ENCODE assay signal across 8 cellular contexts in genomic region chr12:124697722-124698121, GRCh38.
A peak's percentile ranks its signal among the peaks of the same experiment; 100 is the strongest.
DNase-seq lines count a peak whose midpoint lies in the region; ATAC-seq and TF ChIP-seq lines count a peak whose summit lies in the region.
"Not testable (repeated sequence)": the region's sequence is repeated elsewhere in the genome, so short reads cannot be mapped to it uniquely, and the experiment has no call there.

No MANE protein-coding gene starts in this region.

- H3K27me3 ChIP-seq in GM23248 (replicated peaks; ENCODE audit: insufficient read depth); ascending aorta; left ventricle myocardium inferior (ENCODE audit: low read depth); left lung; stomach; tibial artery: not testable (repeated sequence)
- H3K27me3 ChIP-seq in osteoblast (ENCODE audit: insufficient read depth, low read length), result peaks cover 35% of the 10 kb centered on the region

- DNase-seq in GM23248; coronary artery (ENCODE audit: low spot score); left ventricle myocardium inferior; left lung; osteoblast (ENCODE audit: insufficient read length, low spot score, missing footprints); stomach: not testable (repeated sequence)
- DNase-seq in ascending aorta (ENCODE audit: low spot score in 2 of 2) (peak in 1 of 2 donors; percentile 75), tibial artery (peak; percentile 67 to 82)

- TF ChIP-seq EP300 in stomach (IDR thresholded peaks at IDR 0.05), result not testable (repeated sequence)

- H3K9me2 ChIP-seq in GM23248 (ENCODE audit: insufficient read depth), result not testable (repeated sequence)

- not testable (repeated sequence) for ATAC-seq in left lung

- not testable (repeated sequence) for H3K79me2 ChIP-seq in GM23248 (ENCODE audit: insufficient read depth); osteoblast (ENCODE audit: insufficient read depth, low read length)

- not testable (repeated sequence) for H3K4me3 ChIP-seq in GM23248; ascending aorta; coronary artery; left ventricle myocardium inferior; left lung; osteoblast (ENCODE audit: insufficient read depth, low read length); stomach; tibial artery

- not testable (repeated sequence) for H3K4me2 ChIP-seq in GM23248 (ENCODE audit: unreplicated experiment)
- peak overlapping the region; percentile 39 for H3K4me2 ChIP-seq in osteoblast (ENCODE audit: insufficient read depth, low read length)

- in situ Hi-C loops in GM23248 (cut with MboI), result not testable (repeated sequence)

- H3K9ac ChIP-seq in GM23248, result not testable (repeated sequence)

- H3K36me3 ChIP-seq in GM23248 (ENCODE audit: low read depth); ascending aorta; left ventricle myocardium inferior; left lung; osteoblast (ENCODE audit: insufficient read depth, low read length); stomach; tibial artery: not testable (repeated sequence)

- peaks cover 13% of the 10 kb centered on the region for H3F3A ChIP-seq in GM23248 (ENCODE audit: insufficient read depth)

- H4K20me1 ChIP-seq in GM23248 (ENCODE audit: insufficient read depth); osteoblast (ENCODE audit: insufficient read depth, low read length): not testable (repeated sequence)

- not testable (repeated sequence) for H3K9me3 ChIP-seq in GM23248 (ENCODE audit: low read depth); ascending aorta; left ventricle myocardium inferior (replicated peaks); left lung; osteoblast (ENCODE audit: low read depth, low read length); stomach; tibial artery

- WGBS in GM23248 (ENCODE audit: low coverage in 1 of 2, low lambda C conversion rate in 2 of 2, missing lambda C conversion rate in 2 of 2), 2 experiments, result 88 to 89% methylated on average over 11 of the region's 11 CpGs
- WGBS in stomach, 5 donors, result 43 to 68% (median 55%) methylated on average over 5 to 11 of the region's 11 CpGs

- intact Hi-C loops in ascending aorta (cut with DNase I), result loop anchor here (5.0 kb wide), 2 partner anchors 50 to 70 kb away; no protein-coding TSS in a partner anchor
- intact Hi-C loops in left ventricle myocardium inferior (cut with micrococcal nuclease); left lung (cut with DNase I); stomach (cut with DNase I; ENCODE audit: low total_unique reads); tibial artery (cut with DNase I; ENCODE audit: low total_unique reads): not testable (repeated sequence)

- not testable (repeated sequence) for H2AFZ ChIP-seq in GM23248; osteoblast (ENCODE audit: low read length)

- peaks cover 26% of the 10 kb centered on the region for H3K4me1 ChIP-seq in GM23248 (ENCODE audit: insufficient read depth)
- peaks cover 13 to 46% of the 10 kb centered on the region in 2 donors for H3K4me1 ChIP-seq in ascending aorta
- peaks cover 65% of the 10 kb centered on the region for H3K4me1 ChIP-seq in left ventricle myocardium inferior
- peaks cover 24 to 52% of the 10 kb centered on the region in 2 donors for H3K4me1 ChIP-seq in left lung
- peaks cover 21% of the 10 kb centered on the region for H3K4me1 ChIP-seq in osteoblast (ENCODE audit: insufficient read depth, low read length)
- peaks cover 31 to 86% (median 45%) of the 10 kb centered on the region in 4 donors for H3K4me1 ChIP-seq in stomach
- peaks cover 0 to 59% (median 35%) of the 10 kb centered on the region in 4 donors for H3K4me1 ChIP-seq in tibial artery

- H3K27ac ChIP-seq in GM23248, result peak overlapping the region; percentile 58; the same call in 1 of the 2 replicates
- H3K27ac ChIP-seq in ascending aorta, result peak overlapping the region; percentile 85 to 88
- peak overlapping the region; percentile 69 to 91 for H3K27ac ChIP-seq in coronary artery
- peak overlapping the region; percentile 80 for H3K27ac ChIP-seq in left ventricle myocardium inferior (replicated peaks)
- H3K27ac ChIP-seq in left lung, result peak overlapping the region; percentile 81 to 89
- H3K27ac ChIP-seq in osteoblast (ENCODE audit: low read depth, low read length), result peak overlapping the region; percentile 84
- peak overlapping the region; percentile 28 to 83 (median 80) for H3K27ac ChIP-seq in stomach
- peak overlapping the region; percentile 53 to 67 for H3K27ac ChIP-seq in tibial artery

- TF ChIP-seq POLR2A in stomach (IDR thresholded peaks at IDR 0.05), result not testable (repeated sequence)

- not testable (repeated sequence) for TF ChIP-seq CTCF in ascending aorta (IDR thresholded peaks at IDR 0.05); coronary artery (IDR thresholded peaks at IDR 0.05); left ventricle myocardium inferior (IDR thresholded peaks at IDR 0.05; ENCODE audit: borderline replicate concordance); left lung (IDR thresholded peaks at IDR 0.05); osteoblast (IDR thresholded peaks at IDR 0.05; ENCODE audit: extremely low read depth, low read depth, low read length); stomach (IDR thresholded peaks at IDR 0.05); tibial artery (IDR thresholded peaks at IDR 0.05)
